1 cellular context compared by ENCODE assay signal in genomic region chr11:1353383-1354124, GRCh38.
TF ChIP-seq lines count a peak whose summit lies in the region.

No MANE protein-coding gene starts in this region.

TF ChIP-seq in SK-N-SH, 30 proteins besides CTCF, POLR2A, EP300 and RAD21:
- no peak for TF ChIP-seq USF2 (IDR thresholded peaks at IDR 0.05; ENCODE audit: borderline replicate concordance, low read depth, low read length)
TF ChIP-seq in SK-N-SH: peak in this region for 0.
